ENCODE assay signal across 22 cellular contexts in genomic region chr11:133399855-133400625, GRCh38.
"Had no signal": no experiment of that assay in that cellular context is flagged by ENCODE, and none has a peak within 500 bp of the region (broad histone marks: within the 10 kb centered on the region; RNA-seq: fewer than 3 reads in every experiment).

No MANE protein-coding gene starts in this region.

- H3K4me3 ChIP-seq: adrenal gland had no signal

- ATAC-seq: activated CD8-positive, alpha-beta T cell treated with anti-CD3 and anti-CD28 coated beads, Interleukin-2, amount 10 ng/mL, durations not matched to agents 7 days and 5 days; PC-3; T-helper 17 cell; WTC11 had no signal

- H3K9me3 ChIP-seq: adrenal gland had no signal

- H3K4me1 ChIP-seq: adrenal gland had no signal

- H3K27ac ChIP-seq: adrenal gland had no signal

- H3K27me3 ChIP-seq: adrenal gland had no signal

- H3K36me3 ChIP-seq: adrenal gland had no signal

- DNase-seq: activated CD4-positive, alpha-beta T cell treated with anti-CD3 and anti-CD28 coated beads for 48 hours; activated CD4-positive, alpha-beta T cell treated with anti-CD3 and anti-CD28 coated beads, Interleukin-2, amount 50 U/mL, for 4 hours; activated CD4-positive, CD25-positive, alpha-beta regulatory T cell treated with anti-CD3 and anti-CD28 coated beads, Interleukin-2, amount 50 U/mL, for 72 hours; activated CD8-positive, alpha-beta memory T cell treated with anti-CD3 and anti-CD28 coated beads, Interleukin-2, amount 50 U/mL, for 48 hours; activated CD8-positive, alpha-beta T cell treated with anti-CD3 and anti-CD28 coated beads, Interleukin-2, amount 10 ng/mL, durations not matched to agents 7 days and 5 days; activated naive CD4-positive, alpha-beta T cell treated with anti-CD3 and anti-CD28 coated beads, Interleukin-2, amount 50 U/mL, for 16 hours; activated naive CD8-positive, alpha-beta T cell treated with anti-CD3 and anti-CD28 coated beads, Interleukin-2, amount 10 ng/mL, durations not matched to agents 7 days and 5 days; activated T-cell treated with anti-CD3 and anti-CD28 coated beads, Interleukin-2, amount 50 U/mL, for 1 hour; adrenal gland; central memory CD4-positive, alpha-beta T cell; Karpas-422; MM.1S; NCI-H1105 treated with DMSO at 0.1 percent for 48 hours; NCI-H1436 treated with DMSO at 0.1 percent for 48 hours; NCI-H187; NCI-H2081; NCI-H510A treated with DMSO at 0.1 percent for 48 hours; PC-3; SHP77 treated with DMSO at 0.1 percent for 48 hours; T-helper 17 cell; T-helper 9 cell had no signal
